Comparison of ENCODE assay signal across 15 cellular contexts in genomic region chr10:14656052-14656451, GRCh38.
"Had no signal": no experiment of that assay in that cellular context is flagged by ENCODE, and none has a peak within 500 bp of the region (broad histone marks: within the 10 kb centered on the region; RNA-seq: fewer than 3 reads in every experiment).

No MANE protein-coding gene starts in this region.

- H3K9me3 ChIP-seq: left lung, tibial artery, uterus had no signal

- H3K4me3 Mint-ChIP-seq: activated CD4-positive, alpha-beta memory T cell treated with anti-CD3 and anti-CD28 coated beads, Interleukin-2, amount 10 ng/mL, durations not matched to agents 7 days and 5 days; activated T-cell treated with anti-CD3 and anti-CD28 coated beads, Interleukin-2, amount 50 U/mL, for 4 hours; neural crest cell had no signal

- H3K27ac ChIP-seq: cardiac muscle cell, left lung, VCaP had no signal

- DNase-seq: activated CD4-positive, alpha-beta memory T cell treated with anti-CD3 and anti-CD28 coated beads, Interleukin-2, amount 10 ng/mL, durations not matched to agents 7 days and 5 days; activated CD4-positive, alpha-beta T cell treated with anti-CD3 and anti-CD28 coated beads for 4 hours; activated gamma-delta T cell; activated T-cell treated with anti-CD3 and anti-CD28 coated beads, Interleukin-2, amount 50 U/mL, for 4 hours; left lung; posterior cingulate gyrus; stimulated activated CD4-positive, alpha-beta T cell treated with anti-CD3 and anti-CD28 coated beads, Interleukin-2, amount 100 ng/mL, for 48 hours; stimulated activated naive CD4-positive, alpha-beta T cell; T-cell; tibial artery; uterus had no signal

- H3K27me3 ChIP-seq: cardiac muscle cell, left lung, tibial artery, uterus had no signal

- ATAC-seq: activated naive CD4-positive, alpha-beta T cell treated with anti-CD3 and anti-CD28 coated beads, Interleukin-2, amount 50 U/mL, for 72 hours; activated T-cell treated with anti-CD3 and anti-CD28 coated beads, Interleukin-2, amount 50 U/mL, for 4 hours; left lung; T-cell had no signal

- H3K36me3 ChIP-seq: cardiac muscle cell, left lung, tibial artery, uterus had no signal

- H3K4me3 ChIP-seq: cardiac muscle cell, left lung, tibial artery, uterus had no signal

- H3K27me3 Mint-ChIP-seq: activated CD4-positive, alpha-beta memory T cell treated with anti-CD3 and anti-CD28 coated beads, Interleukin-2, amount 10 ng/mL, durations not matched to agents 7 days and 5 days; T-cell had no signal

- H3K36me3 Mint-ChIP-seq: T-cell had no signal

- H3K27ac Mint-ChIP-seq: activated CD4-positive, alpha-beta memory T cell treated with anti-CD3 and anti-CD28 coated beads, Interleukin-2, amount 10 ng/mL, durations not matched to agents 7 days and 5 days had no signal
